ENCODE assay signal across 27 cellular contexts in the genomic region with DNA sequence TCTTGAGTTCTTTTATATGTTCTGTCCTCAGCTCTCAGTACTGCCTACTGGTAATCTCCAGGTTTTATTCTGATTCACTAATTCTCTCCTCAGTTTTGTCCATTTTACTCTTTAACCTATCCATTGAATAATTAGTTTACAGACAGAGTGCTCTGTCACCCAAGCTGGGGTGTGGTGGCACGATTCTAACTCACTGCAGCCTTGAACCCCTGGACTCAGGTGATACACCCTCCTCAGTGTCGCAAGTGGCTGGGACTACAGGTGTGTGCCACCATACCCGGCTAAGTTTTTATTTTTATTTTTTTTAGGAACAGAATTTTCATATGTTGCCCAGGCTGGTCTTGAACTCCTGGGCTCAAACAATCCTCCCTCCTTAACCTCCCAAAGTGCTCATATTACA.
"Had no signal": no experiment of that assay in that cellular context is flagged by ENCODE, and none has a peak within 500 bp of the region (broad histone marks: within the 10 kb centered on the region; RNA-seq: fewer than 3 reads in every experiment).

No MANE protein-coding gene starts in this region.

- H3K9me3 Mint-ChIP-seq: activated naive CD8-positive, alpha-beta T cell treated with anti-CD3 and anti-CD28 coated beads, Interleukin-2, amount 10 ng/mL, durations not matched to agents 7 days and 5 days; activated T-cell treated with anti-CD3 and anti-CD28 coated beads, Interleukin-2, amount 50 U/mL, for 72 hours had no signal

- H3K27ac Mint-ChIP-seq: activated CD4-positive, alpha-beta T cell treated with anti-CD3 and anti-CD28 coated beads for 36 hours; activated naive CD8-positive, alpha-beta T cell treated with anti-CD3 and anti-CD28 coated beads, Interleukin-2, amount 10 ng/mL, durations not matched to agents 7 days and 5 days; activated T-cell treated with anti-CD3 and anti-CD28 coated beads, Interleukin-2, amount 50 U/mL, for 72 hours; nephron progenitor cell had no signal

- H3K9me3 ChIP-seq: esophagus squamous epithelium, left lung, lower lobe of right lung, neutrophil, ovary, psoas muscle, upper lobe of left lung, vagina had no signal

- DNase-seq: activated CD4-positive, alpha-beta T cell treated with anti-CD3 and anti-CD28 coated beads for 36 hours; activated CD4-positive, CD25-positive, alpha-beta regulatory T cell; activated effector memory CD4-positive, alpha-beta T cell treated with Interleukin-2 at 50 U/mL for 16 hours; activated naive CD4-positive, alpha-beta T cell treated with Interleukin-2 at 50 U/mL for 16 hours; activated naive CD8-positive, alpha-beta T cell treated with anti-CD3 and anti-CD28 coated beads, Interleukin-2, amount 10 ng/mL, durations not matched to agents 7 days and 5 days; activated T-cell treated with anti-CD3 and anti-CD28 coated beads for 4 hours; activated T-cell treated with anti-CD3 and anti-CD28 coated beads, Interleukin-2, amount 50 U/mL, for 72 hours; caudate nucleus; dermis blood vessel endothelial cell; effector CD8-positive, alpha-beta T cell; esophagus squamous epithelium; foreskin melanocyte; heart right ventricle; kidney glomerular epithelial cell; left lung; lower lobe of right lung; mesendoderm; nephron progenitor cell; ovary; psoas muscle; stimulated activated CD4-positive, alpha-beta T cell treated with anti-CD3 and anti-CD28 coated beads, Interleukin-4, amount 100 ng/mL, for 1 hour; stimulated activated naive CD8-positive, alpha-beta T cell treated with anti-CD3 and anti-CD28 coated beads, Interleukin-15, amount 100 ng/mL, for 72 hours; substantia nigra; upper lobe of left lung had no signal

- H3K36me3 ChIP-seq: left lung, neutrophil, ovary, vagina had no signal

- H3K27me3 ChIP-seq: esophagus squamous epithelium, heart right ventricle, left lung, ovary, right atrium auricular region, upper lobe of left lung, vagina had no signal

- ATAC-seq: activated CD4-positive, alpha-beta T cell treated with anti-CD3 and anti-CD28 coated beads for 36 hours; activated T-cell treated with anti-CD3 and anti-CD28 coated beads, Interleukin-2, amount 50 U/mL, for 72 hours; heart right ventricle; left lung; lower lobe of right lung; stimulated activated naive CD8-positive, alpha-beta T cell treated with anti-CD3 and anti-CD28 coated beads, Interleukin-15, amount 100 ng/mL, for 72 hours had no signal

- H3K27me3 Mint-ChIP-seq: activated CD4-positive, alpha-beta T cell treated with anti-CD3 and anti-CD28 coated beads for 36 hours; activated naive CD8-positive, alpha-beta T cell treated with anti-CD3 and anti-CD28 coated beads, Interleukin-2, amount 10 ng/mL, durations not matched to agents 7 days and 5 days; stimulated activated naive CD8-positive, alpha-beta T cell treated with anti-CD3 and anti-CD28 coated beads, Interleukin-15, amount 100 ng/mL, for 72 hours had no signal

- H3K4me3 ChIP-seq: esophagus squamous epithelium, heart right ventricle, left lung, lower lobe of right lung, ovary, psoas muscle, right atrium auricular region, upper lobe of left lung, vagina had no signal

- H3K4me3 Mint-ChIP-seq: activated CD4-positive, alpha-beta T cell treated with anti-CD3 and anti-CD28 coated beads for 36 hours; activated naive CD8-positive, alpha-beta T cell treated with anti-CD3 and anti-CD28 coated beads, Interleukin-2, amount 10 ng/mL, durations not matched to agents 7 days and 5 days; nephron progenitor cell; stimulated activated naive CD8-positive, alpha-beta T cell treated with anti-CD3 and anti-CD28 coated beads, Interleukin-15, amount 100 ng/mL, for 72 hours had no signal
